8 cellular contexts compared by ENCODE assay signal in the genomic region with DNA sequence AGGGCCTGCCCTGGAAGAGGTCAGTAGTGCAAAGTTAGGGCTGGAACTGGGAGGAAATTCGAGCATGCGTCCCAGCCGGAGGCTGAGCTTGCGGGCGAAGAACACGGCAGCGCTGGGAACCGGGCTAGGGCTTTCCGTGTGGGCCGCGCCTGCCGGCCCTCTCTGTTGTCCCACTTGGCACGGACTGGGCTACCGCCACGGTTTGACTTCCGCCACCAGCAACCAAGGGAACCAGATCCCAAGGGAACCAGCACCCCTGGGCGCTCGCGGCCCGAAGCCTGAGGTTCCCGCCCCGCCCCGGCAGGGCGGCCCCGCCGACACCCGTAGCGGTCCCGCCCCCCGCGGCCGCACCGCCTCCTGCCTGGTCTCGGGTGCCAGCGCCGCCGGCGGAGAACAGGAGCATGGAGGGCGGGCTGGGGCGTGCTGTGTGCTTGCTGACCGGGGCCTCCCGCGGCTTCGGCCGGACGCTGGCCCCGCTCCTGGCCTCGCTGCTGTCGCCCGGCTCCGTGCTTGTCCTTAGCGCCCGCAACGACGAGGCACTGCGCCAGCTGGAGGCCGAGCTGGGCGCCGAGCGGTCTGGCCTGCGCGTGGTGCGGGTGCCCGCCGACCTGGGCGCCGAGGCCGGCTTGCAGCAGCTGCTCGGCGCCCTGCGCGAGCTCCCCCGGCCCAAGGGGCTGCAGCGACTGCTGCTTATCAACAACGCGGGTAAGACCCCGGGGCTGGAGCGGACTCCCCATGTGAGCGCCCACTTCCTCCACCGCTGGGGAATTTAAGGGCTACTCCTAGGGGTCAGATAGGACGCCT. TPM values are rescaled to one million over a fixed set of nuclear protein-coding genes. Genes with fewer than 3 reads are reported as not detected.
DNase-seq lines count a peak whose midpoint lies in the region; ATAC-seq lines count a peak whose summit lies in the region.

A gene (plus strand): TSS at position 377 of the 804 bp plus-strand sequence. CDS start 25 bp downstream, at position 402.

- ATAC-seq in left cardiac atrium, result peak; percentile 90 to 97

- peak; percentile 12 for DNase-seq in GM04504 (ENCODE audit: low read depth)
- peak; percentile 51 for DNase-seq in H4 (ENCODE audit: low spot score)
- DNase-seq in LoVo (ENCODE audit: low spot score), result peak; percentile 80
- peak; percentile 48 to 67 for DNase-seq in SW 1271 (lab: John Stamatoyannopoulos, UW)
- peak; percentile 44 for DNase-seq in amniotic epithelial cell (ENCODE audit: low read depth)
- peak; percentile 82 for DNase-seq in left cardiac atrium
- DNase-seq in posterior cingulate gyrus, result peak; percentile 47 to 95 (median 68)
- DNase-seq in middle frontal gyrus (ENCODE audit: extremely low spot score, low spot score), result no peak

- intact Hi-C loops in left cardiac atrium (cut with DNase I) (no loop called here), posterior cingulate gyrus (cut with DNase I) (loop anchor here (10.0 kb wide), 1 partner anchor 1342 kb away; no protein-coding TSS in a partner anchor)

RNA-seq across cellular contexts. Expression of the gene that starts here (rescaled TPM):
- 47.6 and 52.5 TPM in 2 replicates for total RNA-seq in H4 (2014; rRNA removed; shearing (Covaris generic))
- total RNA-seq in left cardiac atrium, result 10 to 100 TPM; 29.2 to 47.7 TPM
